Comparison of ENCODE assay signal across 31 cellular contexts in the genomic region with DNA sequence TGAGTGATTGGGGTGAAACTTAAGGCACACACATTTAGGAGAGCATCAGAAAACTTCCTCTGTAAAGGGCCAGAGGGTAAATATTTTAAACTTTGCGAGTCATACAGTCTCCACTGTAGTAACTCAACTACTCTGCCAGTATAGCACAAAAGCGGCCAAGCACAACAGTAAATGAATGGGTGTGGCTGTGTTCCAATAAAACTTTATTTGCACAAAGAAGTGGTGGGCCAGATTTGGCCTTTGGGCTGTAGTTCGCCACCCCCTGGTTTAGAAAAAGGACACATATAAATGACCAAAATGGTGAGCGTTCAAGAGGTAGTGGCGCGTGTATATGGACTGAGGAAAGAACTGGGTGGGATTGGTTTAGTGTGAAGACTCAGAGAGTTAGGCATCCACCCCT.
"Had no signal": no experiment of that assay in that cellular context is flagged by ENCODE, and none has a peak within 500 bp of the region (broad histone marks: within the 10 kb centered on the region; RNA-seq: fewer than 3 reads in every experiment).

No MANE protein-coding gene starts in this region.

- DNase-seq: hippocampal formation; kidney glomerular epithelial cell; left colon; lower lobe of right lung; mammary epithelial cell; mesendoderm; naive B cell; natural killer cell; nephron progenitor cell; occipital lobe; ovary; retina; sigmoid colon; small intestine; spleen; stimulated activated CD4-positive, alpha-beta T cell treated with anti-CD3 and anti-CD28 coated beads, Interleukin-4, amount 100 ng/mL, for 24 hours; stimulated activated naive CD4-positive, alpha-beta T cell; tibial artery; upper lobe of left lung had no signal

- H3K4me2 ChIP-seq: neural progenitor cell had no signal

- H3K4me3 Mint-ChIP-seq: mesothelial cell of epicardium; naive B cell; natural killer cell; nephron progenitor cell; neural progenitor cell; stimulated activated effector memory CD8-positive, alpha-beta T cell treated with anti-CD3 and anti-CD28 coated beads, Interleukin-12 subunit alpha, Interleukin-12 subunit beta, amount 100 ng/mL, for 72 hours; stimulated activated naive CD8-positive, alpha-beta T cell treated with anti-CD3 and anti-CD28 coated beads, Interleukin-15, Interleukin-2, amounts not matched to agents 100 ng/mL and 50 ng/mL, for 24 hours had no signal

- H3K27ac Mint-ChIP-seq: mesothelial cell of epicardium; natural killer cell; nephron progenitor cell; stimulated activated effector memory CD8-positive, alpha-beta T cell treated with anti-CD3 and anti-CD28 coated beads, Interleukin-12 subunit alpha, Interleukin-12 subunit beta, amount 100 ng/mL, for 72 hours; stimulated activated naive CD8-positive, alpha-beta T cell treated with anti-CD3 and anti-CD28 coated beads, Interleukin-15, Interleukin-2, amounts not matched to agents 100 ng/mL and 50 ng/mL, for 24 hours had no signal

- H2AFZ ChIP-seq: neural progenitor cell had no signal

- H3K4me3 ChIP-seq: left lung, lower lobe of right lung, neural progenitor cell, ovary, prostate gland, sigmoid colon, spleen, suprapubic skin, thoracic aorta, tibial artery, upper lobe of left lung had no signal

- H3K36me3 ChIP-seq: left lung, lower lobe of right lung, neural progenitor cell, neutrophil, ovary, prostate gland, sigmoid colon, spleen, suprapubic skin, thoracic aorta, tibial artery, upper lobe of left lung had no signal

- ATAC-seq: left colon; left lung; lower lobe of right lung; natural killer cell; right cardiac atrium; stimulated activated effector memory CD8-positive, alpha-beta T cell treated with anti-CD3 and anti-CD28 coated beads, Interleukin-12 subunit alpha, Interleukin-12 subunit beta, amount 100 ng/mL, for 72 hours had no signal

- H3K4me1 ChIP-seq: left lung, lower lobe of right lung, neural progenitor cell, tibial artery had no signal

- H3K27ac ChIP-seq: left lung, lower lobe of right lung, neural progenitor cell, neutrophil, ovary, prostate gland, sigmoid colon, spleen, thoracic aorta, tibial artery, upper lobe of left lung had no signal

- FAIRE-seq: keratinocyte, small intestine, urothelium cell line had no signal

- H3K9me3 Mint-ChIP-seq: natural killer cell; nephron progenitor cell; stimulated activated effector memory CD8-positive, alpha-beta T cell treated with anti-CD3 and anti-CD28 coated beads, Interleukin-12 subunit alpha, Interleukin-12 subunit beta, amount 100 ng/mL, for 72 hours; stimulated activated naive CD8-positive, alpha-beta T cell treated with anti-CD3 and anti-CD28 coated beads, Interleukin-15, Interleukin-2, amounts not matched to agents 100 ng/mL and 50 ng/mL, for 24 hours had no signal

- H3K9ac ChIP-seq: neural progenitor cell had no signal

- H3K27me3 ChIP-seq: neural progenitor cell, ovary, sigmoid colon, suprapubic skin, tibial artery, upper lobe of left lung had no signal

- H3K36me3 Mint-ChIP-seq: mesothelial cell of epicardium; natural killer cell; neural progenitor cell; stimulated activated effector memory CD8-positive, alpha-beta T cell treated with anti-CD3 and anti-CD28 coated beads, Interleukin-12 subunit alpha, Interleukin-12 subunit beta, amount 100 ng/mL, for 72 hours had no signal

- H3K4me1 Mint-ChIP-seq: natural killer cell had no signal

- H3K9me3 ChIP-seq: left lung, lower lobe of right lung, neutrophil, ovary, prostate gland, sigmoid colon, spleen, suprapubic skin, thoracic aorta, tibial artery, upper lobe of left lung had no signal
